ENCODE assay signal across 12 cellular contexts in the genomic region with DNA sequence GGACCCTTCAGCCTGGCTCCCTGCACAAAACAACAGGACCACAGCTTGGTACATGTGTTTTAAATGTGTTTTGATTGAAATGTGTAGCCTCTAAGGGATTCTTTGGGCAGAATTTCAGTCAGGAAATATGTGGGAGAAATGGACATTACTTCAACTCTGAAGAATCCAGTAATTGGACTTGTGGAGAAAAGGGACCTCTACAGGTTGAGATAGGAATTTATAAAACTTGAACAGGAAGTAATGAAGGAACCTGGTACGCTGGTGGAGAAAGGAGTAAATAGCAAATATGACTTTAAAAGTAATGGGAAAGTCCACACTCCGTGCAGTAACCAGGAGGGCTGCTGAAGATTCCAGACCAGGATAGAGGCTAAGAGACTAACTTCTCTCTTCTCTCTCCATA.
DNase-seq lines count a peak whose midpoint lies in the region; ATAC-seq, FAIRE-seq and TF ChIP-seq lines count a peak whose summit lies in the region.
"Had no signal": no experiment of that assay in that cellular context is flagged by ENCODE, and none has a peak within 500 bp of the region (broad histone marks: within the 10 kb centered on the region; RNA-seq: fewer than 3 reads in every experiment).

No MANE protein-coding gene starts in this region.

- no peaks in the 10 kb centered on the region for H3K27me3 ChIP-seq in heart right ventricle
- H3K27me3 ChIP-seq: right atrium auricular region had no signal

- no peak for ATAC-seq in omental fat pad (ENCODE audit: low FRiP score)
- no peak for ATAC-seq in heart right ventricle
- ATAC-seq: activated CD8-positive, alpha-beta T cell treated with anti-CD3 and anti-CD28 coated beads, Interleukin-2, amount 10 ng/mL, durations not matched to agents 7 days and 5 days had no signal

- no peak overlapping the region for H3K4me3 ChIP-seq in heart right ventricle
- H3K4me3 ChIP-seq: right atrium auricular region had no signal

- TF ChIP-seq CTCF in omental fat pad (IDR thresholded peaks at IDR 0.05) (no peak), heart right ventricle (IDR thresholded peaks at IDR 0.05) (no peak)

- H3K9me3 ChIP-seq in heart right ventricle = peaks cover 0 to 3% (median 0%) of the 10 kb centered on the region in 11 donors
- H3K9me3 ChIP-seq: right atrium auricular region had no signal

- DNase-seq in DMS53 (lab: John Stamatoyannopoulos, UW) (peak; percentile 77), HuH-7 (ENCODE audit: low spot score) (peak; percentile 34), OCI-M1 (lab: John Stamatoyannopoulos, UW) (peak; percentile 1), iPS-NIHi11 (ENCODE audit: low spot score) (peak; percentile 11), GM19239 (ENCODE audit: insufficient read length, low spot score) (no peak), omental fat pad (ENCODE audit: low spot score) (no peak), heart right ventricle (no peak)
- DNase-seq: activated CD8-positive, alpha-beta T cell treated with anti-CD3 and anti-CD28 coated beads, Interleukin-2, amount 10 ng/mL, durations not matched to agents 7 days and 5 days; activated naive CD4-positive, alpha-beta T cell treated with anti-CD3 and anti-CD28 coated beads, Interleukin-2, amount 10 ng/mL, durations not matched to agents 7 days and 5 days; CD8-positive, alpha-beta memory T cell; cerebellar nuclear complex had no signal

- H3K36me3 ChIP-seq in heart right ventricle = no peaks in the 10 kb centered on the region
- H3K36me3 ChIP-seq: right atrium auricular region had no signal

- 25 to 30% methylated on average over 2 of the region's 2 CpGs for WGBS in heart right ventricle, 2 donors

- intact Hi-C loops in heart right ventricle (cut with DNase I) = no loop called here

- H3K27ac ChIP-seq in heart right ventricle = no peak overlapping the region
- H3K27ac ChIP-seq: right atrium auricular region had no signal

- no peak for FAIRE-seq in GM19239 (lab: Jason Lieb, UNC)

- no peaks in the 10 kb centered on the region for H3K4me1 ChIP-seq in heart right ventricle
- H3K4me1 ChIP-seq: right atrium auricular region had no signal

Comparison
In these comparisons a context has a peak if more than half of its experiments do, and no peak if none do; other contexts are left out.
1. DNase-seq: peak in DMS53 (single experiment), HuH-7 (single experiment), OCI-M1 (single experiment) and iPS-NIHi11 (single experiment); none in GM19239 (single experiment), omental fat pad (single experiment) and heart right ventricle (0 of 2).